ENCODE assay signal across 22 cellular contexts in the genomic region with DNA sequence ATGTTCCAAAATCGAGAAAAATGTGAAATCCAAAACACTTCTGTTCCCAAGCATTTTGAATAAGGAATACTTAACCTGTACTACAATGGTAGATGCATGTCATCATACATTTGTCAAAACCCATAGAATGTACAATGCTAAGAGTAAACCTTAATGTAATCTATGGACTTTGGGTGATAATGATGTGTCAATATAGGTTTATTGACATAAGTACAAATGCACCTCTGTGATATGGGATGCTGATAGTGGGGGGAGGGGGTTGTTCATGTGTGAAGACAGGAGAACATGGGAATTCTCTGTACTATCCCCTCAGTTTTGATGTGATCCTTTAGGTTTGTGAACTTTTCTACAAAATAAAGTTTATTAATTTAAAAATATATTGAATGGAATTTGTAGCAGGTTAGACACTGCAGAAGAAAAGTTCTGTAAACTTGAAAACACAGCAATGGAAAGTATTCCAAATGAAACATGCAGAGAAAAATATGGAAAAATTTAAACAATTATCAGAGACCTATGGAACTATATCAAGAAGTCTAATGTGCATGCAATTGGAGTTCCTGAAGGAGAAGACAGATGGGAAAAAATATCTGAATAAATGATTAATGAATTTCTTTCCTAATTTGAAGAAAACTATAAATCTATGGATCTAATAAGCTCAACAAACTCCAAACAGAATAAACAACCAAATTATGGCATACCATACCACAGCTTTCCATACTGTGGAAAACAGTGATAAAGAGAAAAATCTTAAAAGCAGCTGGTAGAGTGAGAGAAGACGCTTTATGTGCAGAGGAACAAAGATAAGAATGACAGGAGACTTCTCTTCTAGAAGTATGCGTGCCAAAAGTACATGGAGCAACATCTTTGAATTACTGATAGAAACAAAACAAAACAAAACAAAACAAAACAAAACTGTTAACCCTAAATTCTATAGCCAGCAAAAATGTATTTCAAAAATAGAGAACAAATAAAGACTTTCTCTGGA.
"Had no signal": no experiment of that assay in that cellular context is flagged by ENCODE, and none has a peak within 500 bp of the region (broad histone marks: within the 10 kb centered on the region; RNA-seq: fewer than 3 reads in every experiment).

No MANE protein-coding gene starts in this region.

- ATAC-seq: left ventricle myocardium superior; lower lobe of right lung; naive thymus-derived CD8-positive, alpha-beta T cell; psoas muscle; right cardiac atrium; stimulated activated memory B cell treated with anti-CD40 and anti-IgM and Interleukin-4, amounts not matched to agents 10 μg/mL and 1 μg/mL and 100 μg/mL, for 72 hours; stimulated activated naive CD8-positive, alpha-beta T cell treated with anti-CD3 and anti-CD28 coated beads, Interleukin-15, Interleukin-2, amounts not matched to agents 100 U/mL and 50 U/mL, for 24 hours had no signal

- H3K27ac ChIP-seq: dorsolateral prefrontal cortex, lower lobe of right lung, ovary, psoas muscle, skin epidermis, spleen, testis, tibial artery had no signal

- H3K9me3 ChIP-seq: ovary, psoas muscle, testis had no signal

- FAIRE-seq: frontal cortex had no signal

- H3K27me3 ChIP-seq: dorsolateral prefrontal cortex, ovary, testis, tibial artery had no signal

- H3K4me3 ChIP-seq: dorsolateral prefrontal cortex, lower lobe of right lung, ovary, psoas muscle, skin epidermis, spleen, testis, tibial artery had no signal

- DNase-seq: dorsolateral prefrontal cortex; effector CD4-positive, alpha-beta T cell; hypothalamus; immature natural killer cell; kidney glomerular epithelial cell; left ventricle myocardium superior; lower lobe of right lung; naive thymus-derived CD8-positive, alpha-beta T cell; occipital lobe; ovary; posterior cingulate gyrus; psoas muscle; right cardiac atrium; spleen; stimulated activated CD4-positive, alpha-beta T cell treated with anti-CD3 and anti-CD28 coated beads, Interleukin-4, amount 100 ng/mL, for 4 hours; stimulated activated naive CD8-positive, alpha-beta T cell treated with anti-CD3 and anti-CD28 coated beads, Interleukin-15, Interleukin-2, amounts not matched to agents 100 U/mL and 50 U/mL, for 24 hours; substantia nigra; testis; tibial artery had no signal

- H3K36me3 ChIP-seq: lower lobe of right lung, ovary, spleen, tibial artery had no signal

- H3K4me1 ChIP-seq: lower lobe of right lung, psoas muscle, spleen, testis, tibial artery had no signal
